ENCODE assay signal across 36 cellular contexts in the genomic region with DNA sequence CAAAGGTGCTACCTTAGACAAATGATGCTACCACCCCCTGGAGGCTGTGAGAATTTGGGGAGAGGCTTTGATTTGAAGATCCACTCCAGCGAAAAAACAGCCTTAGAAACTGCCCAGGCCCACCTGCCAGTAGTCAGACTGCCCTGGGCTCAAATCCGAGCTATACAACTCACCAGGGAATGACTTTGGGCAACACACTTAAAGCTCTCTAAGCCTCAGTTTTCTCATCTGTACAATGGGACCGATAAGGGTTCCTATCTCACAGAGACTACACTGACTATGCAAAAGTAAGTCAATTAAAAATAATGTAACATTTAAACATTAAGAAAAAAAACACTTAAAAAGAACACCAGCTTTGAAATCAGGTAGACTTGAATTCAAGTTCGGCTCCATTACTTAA. TPM values are rescaled to one million over a fixed set of nuclear protein-coding genes. Genes with fewer than 3 reads are reported as not detected.
"Had no signal": no experiment of that assay in that cellular context is flagged by ENCODE, and none has a peak within 500 bp of the region (broad histone marks: within the 10 kb centered on the region; RNA-seq: fewer than 3 reads in every experiment).

No MANE protein-coding gene starts in this region.

- FAIRE-seq: astrocyte had no signal

- DNase-seq: activated B cell treated with CpG ODN at 0.5 μM for 24 hours; activated CD4-positive, alpha-beta memory T cell treated with anti-CD3 and anti-CD28 coated beads for 36 hours; activated CD4-positive, alpha-beta T cell treated with anti-CD3 and anti-CD28 coated beads for 4 hours; activated CD4-positive, alpha-beta T cell treated with anti-CD3 and anti-CD28 coated beads, Interleukin-2, amount 50 U/mL, for 1 hour; activated CD4-positive, CD25-positive, alpha-beta regulatory T cell treated with anti-CD3 and anti-CD28 coated beads, Interleukin-2, amount 50 U/mL, for 72 hours; activated CD8-positive, alpha-beta memory T cell treated with anti-CD3 and anti-CD28 coated beads, Interleukin-2, amount 50 U/mL, for 4 hours; activated gamma-delta T cell treated with Interleukin-2 at 50 U/mL for 16 hours; activated naive CD4-positive, alpha-beta T cell treated with anti-CD3 and anti-CD28 coated beads for 36 hours; activated T-cell treated with anti-CD3 and anti-CD28 coated beads for 4 hours; activated T-cell treated with anti-CD3 and anti-CD28 coated beads, Interleukin-2, amount 50 U/mL, for 4 hours; adrenal gland; body of pancreas; cerebellar nuclear complex; NCI-H1092 treated with DMSO at 0.1 percent for 48 hours; NCI-H146; NCI-H187; NCI-H2029 treated with DMSO at 0.1 percent for 48 hours; NCI-H2107; NCI-H2171; NCI-H510A; NCI-H526; NCI-H748 treated with DMSO at 0.1 percent for 48 hours; NK-92 treated with Interleukin-12 subunit alpha and Interleukin-12 subunit beta, amount 100 ng/mL, for 24 hours; OCI-M1; Right ventricle myocardium superior; SW 1271; T-helper 1 cell; T-helper 2 cell; T-helper 9 cell had no signal

- H3K27me3 ChIP-seq: adrenal gland, body of pancreas, breast epithelium had no signal

- ATAC-seq: activated naive CD4-positive, alpha-beta T cell treated with anti-CD3 and anti-CD28 coated beads, Interleukin-2, amount 50 U/mL, for 72 hours; activated T-cell treated with anti-CD3 and anti-CD28 coated beads, Interleukin-2, amount 50 U/mL, for 4 hours; body of pancreas had no signal

- H3K36me3 ChIP-seq: adrenal gland, breast epithelium had no signal

- H3K4me3 ChIP-seq: adrenal gland, body of pancreas, breast epithelium had no signal

- H3K27ac ChIP-seq: adrenal gland, body of pancreas, breast epithelium, VCaP had no signal

- H3K9me3 ChIP-seq: adrenal gland, body of pancreas, breast epithelium had no signal

- H3K4me1 ChIP-seq: adrenal gland, body of pancreas, breast epithelium had no signal

RNA-seq across cellular contexts. Expression of a gene that starts 19.9 kb away (rescaled TPM):
- total RNA-seq: M059J had no signal

RNA-seq across cellular contexts. Expression of a gene that starts 34.2 kb away (rescaled TPM):
- total RNA-seq: activated B cell treated with CpG ODN at 0.5 μM for 24 hours; activated CD4-positive, alpha-beta memory T cell treated with anti-CD3 and anti-CD28 coated beads for 36 hours; activated naive CD4-positive, alpha-beta T cell treated with anti-CD3 and anti-CD28 coated beads for 36 hours; activated naive CD4-positive, alpha-beta T cell treated with anti-CD3 and anti-CD28 coated beads, Interleukin-2, amount 50 U/mL, for 72 hours; activated T-cell treated with anti-CD3 and anti-CD28 coated beads, Interleukin-2, amount 50 U/mL, for 4 hours; activated T-helper 1 cell treated with anti-CD3 and anti-CD28 coated beads, Interleukin-12 subunit alpha, Interleukin-12 subunit beta, Interleukin-2, Interleukin-4 antibody, amounts not matched to agents 30 ng/mL and 10 ng/mL and 1 ng/mL, durations not matched to agents 14 hours and 24 hours and 36 hours; cardiac septum; M059J; Right ventricle myocardium superior had no signal

RNA-seq across cellular contexts. Expression of a gene that starts 53.0 kb away (rescaled TPM):
- total RNA-seq: activated B cell treated with CpG ODN at 0.5 μM for 24 hours; activated CD4-positive, alpha-beta memory T cell treated with anti-CD3 and anti-CD28 coated beads for 36 hours; activated naive CD4-positive, alpha-beta T cell treated with anti-CD3 and anti-CD28 coated beads for 36 hours; activated naive CD4-positive, alpha-beta T cell treated with anti-CD3 and anti-CD28 coated beads, Interleukin-2, amount 50 U/mL, for 72 hours; activated T-cell treated with anti-CD3 and anti-CD28 coated beads, Interleukin-2, amount 50 U/mL, for 4 hours; activated T-helper 1 cell treated with anti-CD3 and anti-CD28 coated beads, Interleukin-12 subunit alpha, Interleukin-12 subunit beta, Interleukin-2, Interleukin-4 antibody, amounts not matched to agents 30 ng/mL and 10 ng/mL and 1 ng/mL, durations not matched to agents 14 hours and 24 hours and 36 hours; cardiac septum; M059J had no signal
